In genomic region chr12:56205445-56205844, GRCh38 we compare ENCODE assay signal across 14 cellular contexts. TPM values are rescaled to one million over a fixed set of nuclear protein-coding genes. Genes with fewer than 3 reads are reported as not detected.
DNase-seq lines count a peak whose midpoint lies in the region; ATAC-seq and TF ChIP-seq lines count a peak whose summit lies in the region.
"Had no signal": no experiment of that assay in that cellular context is flagged by ENCODE, and none has a peak within 500 bp of the region (broad histone marks: within the 10 kb centered on the region; RNA-seq: fewer than 3 reads in every experiment).

No MANE protein-coding gene starts in this region.

- H2BK120ac ChIP-seq in mesenchymal stem cell (ENCODE audit: low read depth, low read length), result no peak overlapping the region

- no peak overlapping the region for H3K4me2 ChIP-seq in mesenchymal stem cell (ENCODE audit: low read length, poor library complexity, severe bottlenecking)

- CTCF ChIA-PET in CD4-positive, alpha-beta T cell (lab: Charles Lee), result interaction anchor here (0.7 to 4.5 kb wide), 6 partner anchors 9 to 87 kb away, joined by 3 to 26 read pairs (median 6); partner anchors contain the start of genes NABP2, RNF41 and SMARCC2

- peaks cover 52% of the 10 kb centered on the region for H3K36me3 Mint-ChIP-seq in CD4-positive, alpha-beta T cell (ENCODE audit: low read depth)

- H3K4me3 Mint-ChIP-seq in CD4-positive, alpha-beta T cell, result no peak overlapping the region
- H3K4me3 Mint-ChIP-seq: natural killer cell; T-helper 1 cell treated with Interleukin-12 subunit alpha and Interleukin-12 subunit beta and Interleukin-4 antibody, amounts not matched to agents 30 μg/mL and 1 μg/mL, for 36 hours had no signal

- H2BK5ac ChIP-seq in mesenchymal stem cell (ENCODE audit: low read depth, low read length, poor library complexity, severe bottlenecking), result no peak overlapping the region

- H3K27me3 Mint-ChIP-seq in CD4-positive, alpha-beta T cell, result no peaks in the 10 kb centered on the region

- H3K4me1 ChIP-seq in mesenchymal stem cell (ENCODE audit: control insufficient read depth, insufficient read depth, low read depth, low read length) (no peaks in the 10 kb centered on the region), gastroesophageal sphincter (peaks cover 0 to 17% (median 0%) of the 10 kb centered on the region in 3 donors)
- H3K4me1 ChIP-seq: testis had no signal

- no peak overlapping the region for H4K91ac ChIP-seq in mesenchymal stem cell (ENCODE audit: low read length)

- no peak overlapping the region for H3K14ac ChIP-seq in mesenchymal stem cell (ENCODE audit: low read length in 2 of 2)

- no peaks in the 10 kb centered on the region for H3K9me3 Mint-ChIP-seq in CD4-positive, alpha-beta T cell
- H3K9me3 Mint-ChIP-seq: natural killer cell; T-helper 1 cell treated with Interleukin-12 subunit alpha and Interleukin-12 subunit beta and Interleukin-4 antibody, amounts not matched to agents 30 μg/mL and 1 μg/mL, for 36 hours had no signal

- no peak overlapping the region for H3K23ac ChIP-seq in mesenchymal stem cell (ENCODE audit: low read length in 2 of 2)

- peak; percentile 65 for ATAC-seq in CD4-positive, alpha-beta T cell (ENCODE audit: poor library complexity)
- ATAC-seq in gastroesophageal sphincter, result no peak

- no peak overlapping the region for H3K27ac Mint-ChIP-seq in CD4-positive, alpha-beta T cell
- H3K27ac Mint-ChIP-seq: T-helper 1 cell treated with Interleukin-12 subunit alpha and Interleukin-12 subunit beta and Interleukin-4 antibody, amounts not matched to agents 30 μg/mL and 1 μg/mL, for 36 hours had no signal

- no peak for DNase-seq in CD4-positive, alpha-beta T cell
- DNase-seq in mesenchymal stem cell (no peak), NCI-H1694 treated with DMSO at 0.1 percent for 48 hours (lab: John Stamatoyannopoulos, UW) (no peak), T-helper 2 cell (no peak)
- DNase-seq: natural killer cell; NCI-H1417; stimulated activated CD4-positive, alpha-beta T cell treated with anti-CD3 and anti-CD28 coated beads, Interleukin-15, amount 100 ng/mL, for 24 hours; testis had no signal

- H2BK15ac ChIP-seq in mesenchymal stem cell (ENCODE audit: low read depth, poor library complexity, severe bottlenecking), result no peak overlapping the region

- no peak for TF ChIP-seq POLR2A in gastroesophageal sphincter (IDR thresholded peaks at IDR 0.05)

- peaks cover 4% of the 10 kb centered on the region for H3K79me1 ChIP-seq in mesenchymal stem cell (replicated peaks; ENCODE audit: low read length, poor library complexity, severe bottlenecking)

- no peak overlapping the region for H2AFZ ChIP-seq in mesenchymal stem cell (ENCODE audit: low read depth, low read length)

- no peak overlapping the region for H2AK5ac ChIP-seq in mesenchymal stem cell (ENCODE audit: low read length, severe bottlenecking)

- H3K9me3 ChIP-seq in CD4-positive, alpha-beta T cell (ENCODE audit: control insufficient read depth, low read length), result no peaks in the 10 kb centered on the region
- no peaks in the 10 kb centered on the region for H3K9me3 ChIP-seq in mesenchymal stem cell (ENCODE audit: control insufficient read depth, low read length)
- H3K9me3 ChIP-seq in gastroesophageal sphincter, result no peaks in the 10 kb centered on the region
- H3K9me3 ChIP-seq: testis had no signal

- H3K9ac ChIP-seq in mesenchymal stem cell (ENCODE audit: low read length), result peak overlapping the region; percentile 21

- no peaks in the 10 kb centered on the region for H3K27me3 ChIP-seq in CD4-positive, alpha-beta T cell (ENCODE audit: control insufficient read depth, insufficient read depth, low read length)
- H3K27me3 ChIP-seq in mesenchymal stem cell (ENCODE audit: control insufficient read depth in 1 of 2, insufficient read depth in 1 of 2, low read length in 2 of 2) (no peaks in the 10 kb centered on the region), gastroesophageal sphincter (no peaks in the 10 kb centered on the region)
- H3K27me3 ChIP-seq: testis had no signal

- H3K4me3 ChIP-seq in mesenchymal stem cell (ENCODE audit: insufficient read depth in 1 of 2, low read depth in 1 of 2, low read length in 2 of 2) (no peak overlapping the region), gastroesophageal sphincter (no peak overlapping the region)
- H3K4me3 ChIP-seq: testis had no signal

- TF ChIP-seq EP300 in gastroesophageal sphincter (IDR thresholded peaks at IDR 0.05), result no peak

- POLR2A ChIA-PET in CD4-positive, alpha-beta T cell (lab: Charles Lee), result interaction anchor here (1.1 to 2.1 kb wide), 3 partner anchors 15 to 16 kb away, joined by 3 to 10 read pairs (median 3); partner anchors contain the start of gene RNF41

- intact Hi-C loops in CD4-positive, alpha-beta T cell (cut with DNase I, micrococcal nuclease), result loop anchor here in 1 of 2 experiments (5.0 kb wide), 1 partner anchor 257 kb away; no protein-coding TSS in a partner anchor

- no peak overlapping the region for H4K8ac ChIP-seq in mesenchymal stem cell (ENCODE audit: low read length)

- H3K18ac ChIP-seq in mesenchymal stem cell (ENCODE audit: low read depth in 1 of 2, low read length in 2 of 2), result no peak overlapping the region

- TF ChIP-seq CTCF in CD4-positive, alpha-beta T cell (IDR thresholded peaks at IDR 0.05), result no peak
- TF ChIP-seq CTCF in GM12873 (IDR thresholded peaks at IDR 0.05; ENCODE audit: insufficient read depth, low read depth, low read length, missing control alignments), result peak; percentile 40
- peak; percentile 9; the same call in 1 of the 2 replicates for TF ChIP-seq CTCF in VCaP (conservative IDR thresholded peaks at IDR 0.05)
- peak in 1 of 4 experiments; percentile 5 for TF ChIP-seq CTCF in gastroesophageal sphincter (IDR thresholded peaks at IDR 0.05)

- H2BK12ac ChIP-seq in mesenchymal stem cell (ENCODE audit: low read length in 2 of 2), result no peak overlapping the region

- H3K4me1 Mint-ChIP-seq in CD4-positive, alpha-beta T cell (ENCODE audit: low read depth), result peaks cover 6% of the 10 kb centered on the region
- H3K4me1 Mint-ChIP-seq: natural killer cell had no signal

- H3K36me3 ChIP-seq in mesenchymal stem cell (ENCODE audit: control insufficient read depth in 1 of 2, insufficient read depth in 2 of 2, low read depth in 1 of 2, low read length in 2 of 2) (peaks cover 43 to 58% of the 10 kb centered on the region in 2 experiments), gastroesophageal sphincter (peaks cover 3 to 65% of the 10 kb centered on the region in 2 donors)

- no peak overlapping the region for H3K27ac ChIP-seq in CD4-positive, alpha-beta T cell (ENCODE audit: low read depth, low read length)
- peak overlapping the region; percentile 26; the same call in 1 of the 2 replicates for H3K27ac ChIP-seq in VCaP
- no peak overlapping the region for H3K27ac ChIP-seq in mesenchymal stem cell (ENCODE audit: low read length, poor library complexity, severe bottlenecking)
- H3K27ac ChIP-seq in gastroesophageal sphincter, result peak overlapping the region in 2 of 4 donors; percentile 34 to 35
- H3K27ac ChIP-seq: testis had no signal

- no peak overlapping the region for H3K4ac ChIP-seq in mesenchymal stem cell (ENCODE audit: low read depth in 1 of 2, low read length in 2 of 2)

RNA-seq across cellular contexts. Expression of gene SMARCC2, which starts 16.2 kb away (rescaled TPM):
- total RNA-seq in CD4-positive, alpha-beta T cell, result 100 to 1,000 TPM; 104 to 109 TPM
- 47.0 TPM for polyA plus RNA-seq in mesenchymal stem cell (2013, experiment 1 of 2)
- 42.8 TPM for polyA plus RNA-seq in mesenchymal stem cell (2013, experiment 2 of 2)
- total RNA-seq in gastroesophageal sphincter, result 100 to 1,000 TPM in 1 of 4 donors, 10 to 100 TPM in 3; 76.5 to 109 (median 85.1) TPM

RNA-seq across cellular contexts. Expression of gene RNF41, which starts 16.3 kb away (rescaled TPM):
- 10 to 100 TPM; 28.0 to 32.4 TPM for total RNA-seq in CD4-positive, alpha-beta T cell
- 37.4 TPM for polyA plus RNA-seq in mesenchymal stem cell (2013, experiment 1 of 2)
- polyA plus RNA-seq in mesenchymal stem cell (2013, experiment 2 of 2), result 37.4 TPM
- 100 to 1,000 TPM in 2 of 4 donors, 10 to 100 TPM in 2; 63.7 to 119 (median 102) TPM for total RNA-seq in gastroesophageal sphincter

RNA-seq across cellular contexts. Expression of gene NABP2, which starts 18.7 kb away (rescaled TPM):
- total RNA-seq in CD4-positive, alpha-beta T cell, result 1 to 10 TPM; 7.6 to 9.1 TPM
- 27.3 TPM for polyA plus RNA-seq in mesenchymal stem cell (2013, experiment 1 of 2)
- polyA plus RNA-seq in mesenchymal stem cell (2013, experiment 2 of 2), result 26.7 TPM
- total RNA-seq in gastroesophageal sphincter, result 10 to 100 TPM; 23.7 to 34.7 (median 28.8) TPM

RNA-seq across cellular contexts. Expression of gene SLC39A5, which starts 24.4 kb away (rescaled TPM):
- total RNA-seq in CD4-positive, alpha-beta T cell, result under 1 TPM in 1 of 2 experiments, not detected in 1; 0.33 TPM
- 0.10 TPM for polyA plus RNA-seq in mesenchymal stem cell (2013, experiment 1 of 2)
- polyA plus RNA-seq in mesenchymal stem cell (2013, experiment 2 of 2), result not detected
- 1 to 10 TPM in 1 of 4 donors, not detected in 3; 1.7 TPM for total RNA-seq in gastroesophageal sphincter
- total RNA-seq: lower leg skin, pulmonary artery endothelial cell had no signal

RNA-seq across cellular contexts. Expression of gene MYL6, which starts 47.3 kb away (rescaled TPM):
- total RNA-seq in CD4-positive, alpha-beta T cell, result 100 to 1,000 TPM; 670 to 673 TPM
- polyA plus RNA-seq in mesenchymal stem cell (2013, experiment 1 of 2), result 2,486 TPM
- 2,523 TPM for polyA plus RNA-seq in mesenchymal stem cell (2013, experiment 2 of 2)
- total RNA-seq in gastroesophageal sphincter, result 1,000 to 10,000 TPM; 5,300 to 6,545 (median 5,874) TPM
